In genomic region chr18:69708844-69709243, GRCh38 we compare ENCODE assay signal across 29 cellular contexts.
"Had no signal": no experiment of that assay in that cellular context is flagged by ENCODE, and none has a peak within 500 bp of the region (broad histone marks: within the 10 kb centered on the region; RNA-seq: fewer than 3 reads in every experiment).

No MANE protein-coding gene starts in this region.

- DNase-seq: stimulated activated CD4-positive, alpha-beta T cell treated with anti-CD3 and anti-CD28 coated beads, Interleukin-2, amount 100 ng/mL, for 48 hours; stimulated activated CD4-positive, alpha-beta T cell treated with anti-CD3 and anti-CD28 coated beads, Interleukin-4, amount 100 ng/mL, for 1 hour; stimulated activated CD4-positive, alpha-beta T cell treated with anti-CD3 and anti-CD28 coated beads, Interleukin-4, amount 100 ng/mL, for 24 hours; stimulated activated CD4-positive, alpha-beta T cell treated with anti-CD3 and anti-CD28 coated beads, Interleukin-4, amount 100 ng/mL, for 4 hours; stimulated activated CD8-positive, alpha-beta memory T cell treated with anti-CD3 and anti-CD28 coated beads, Interleukin-4, amount 100 ng/mL, for 48 hours; stimulated activated naive B cell treated with anti-CD40 and anti-IgM and Interleukin-4, amounts not matched to agents 10 μg/mL and 1 μg/mL and 100 μg/mL, for 72 hours; stimulated activated naive CD4-positive, alpha-beta T cell; stimulated activated naive CD4-positive, alpha-beta T cell treated with Interleukin-2 at 50 U/mL for 16 hours; stimulated activated naive CD8-positive, alpha-beta T cell treated with anti-CD3 and anti-CD28 coated beads, Interleukin-15, amount 100 ng/mL, for 72 hours; stimulated activated naive CD8-positive, alpha-beta T cell treated with anti-CD3 and anti-CD28 coated beads, Interleukin-15, Interleukin-2, amounts not matched to agents 100 U/mL and 50 U/mL, for 24 hours; stomach; substantia nigra; testis; thyroid gland; tibial artery; transverse colon; trophoblast cell; upper lobe of left lung; upper lobe of right lung; uterus had no signal

- H3K36me3 Mint-ChIP-seq: stimulated activated effector memory CD8-positive, alpha-beta T cell treated with anti-CD3 and anti-CD28 coated beads, Interleukin-12 subunit alpha, Interleukin-12 subunit beta, amount 100 ng/mL, for 72 hours; stimulated activated memory B cell treated with anti-CD40 and anti-IgM and Interleukin-4, amounts not matched to agents 10 μg/mL and 1 μg/mL and 100 μg/mL, for 72 hours; stimulated activated naive B cell treated with anti-CD40 and anti-IgM and Interleukin-4, amounts not matched to agents 10 μg/mL and 1 μg/mL and 100 μg/mL, for 72 hours; type B pancreatic cell had no signal

- H3K4me3 Mint-ChIP-seq: stimulated activated effector memory CD8-positive, alpha-beta T cell treated with anti-CD3 and anti-CD28 coated beads, Interleukin-12 subunit alpha, Interleukin-12 subunit beta, amount 100 ng/mL, for 72 hours; stimulated activated memory B cell treated with anti-CD40 and anti-IgM and Interleukin-4, amounts not matched to agents 10 μg/mL and 1 μg/mL and 100 μg/mL, for 72 hours; stimulated activated naive B cell treated with anti-CD40 and anti-IgM and Interleukin-4, amounts not matched to agents 10 μg/mL and 1 μg/mL and 100 μg/mL, for 72 hours; stimulated activated naive CD8-positive, alpha-beta T cell treated with anti-CD3 and anti-CD28 coated beads, Interleukin-15, amount 100 ng/mL, for 72 hours; stimulated activated naive CD8-positive, alpha-beta T cell treated with anti-CD3 and anti-CD28 coated beads, Interleukin-15, Interleukin-2, amounts not matched to agents 100 ng/mL and 50 ng/mL, for 24 hours; type B pancreatic cell had no signal

- H3K27ac Mint-ChIP-seq: stimulated activated effector memory CD8-positive, alpha-beta T cell treated with anti-CD3 and anti-CD28 coated beads, Interleukin-12 subunit alpha, Interleukin-12 subunit beta, amount 100 ng/mL, for 72 hours; stimulated activated memory B cell treated with anti-CD40 and anti-IgM and Interleukin-4, amounts not matched to agents 10 μg/mL and 1 μg/mL and 100 μg/mL, for 72 hours; stimulated activated naive B cell treated with anti-CD40 and anti-IgM and Interleukin-4, amounts not matched to agents 10 μg/mL and 1 μg/mL and 100 μg/mL, for 72 hours; stimulated activated naive CD8-positive, alpha-beta T cell treated with anti-CD3 and anti-CD28 coated beads, Interleukin-15, amount 100 ng/mL, for 72 hours; stimulated activated naive CD8-positive, alpha-beta T cell treated with anti-CD3 and anti-CD28 coated beads, Interleukin-15, Interleukin-2, amounts not matched to agents 100 ng/mL and 50 ng/mL, for 24 hours; type B pancreatic cell had no signal

- H3K36me3 ChIP-seq: stomach, suprapubic skin, thoracic aorta, thyroid gland, tibial artery, tibial nerve, transverse colon, upper lobe of left lung, upper lobe of right lung, uterus, vagina had no signal

- H3K4me1 ChIP-seq: stomach, suprapubic skin, testis, thyroid gland, tibial artery, transverse colon, upper lobe of left lung, upper lobe of right lung, uterus, vagina had no signal

- H3K4me1 Mint-ChIP-seq: stimulated activated effector memory CD8-positive, alpha-beta T cell treated with anti-CD3 and anti-CD28 coated beads, Interleukin-12 subunit alpha, Interleukin-12 subunit beta, amount 100 ng/mL, for 72 hours; stimulated activated memory B cell treated with anti-CD40 and anti-IgM and Interleukin-4, amounts not matched to agents 10 μg/mL and 1 μg/mL and 100 μg/mL, for 72 hours; stimulated activated naive B cell treated with anti-CD40 and anti-IgM and Interleukin-4, amounts not matched to agents 10 μg/mL and 1 μg/mL and 100 μg/mL, for 72 hours; stimulated activated naive CD8-positive, alpha-beta T cell treated with anti-CD3 and anti-CD28 coated beads, Interleukin-15, amount 100 ng/mL, for 72 hours had no signal

- H3K9me3 Mint-ChIP-seq: stimulated activated effector memory CD8-positive, alpha-beta T cell treated with anti-CD3 and anti-CD28 coated beads, Interleukin-12 subunit alpha, Interleukin-12 subunit beta, amount 100 ng/mL, for 72 hours; stimulated activated memory B cell treated with anti-CD40 and anti-IgM and Interleukin-4, amounts not matched to agents 10 μg/mL and 1 μg/mL and 100 μg/mL, for 72 hours; stimulated activated naive B cell treated with anti-CD40 and anti-IgM and Interleukin-4, amounts not matched to agents 10 μg/mL and 1 μg/mL and 100 μg/mL, for 72 hours; type B pancreatic cell had no signal

- H3K27me3 Mint-ChIP-seq: stimulated activated memory B cell treated with anti-CD40 and anti-IgM and Interleukin-4, amounts not matched to agents 10 μg/mL and 1 μg/mL and 100 μg/mL, for 72 hours; stimulated activated naive B cell treated with anti-CD40 and anti-IgM and Interleukin-4, amounts not matched to agents 10 μg/mL and 1 μg/mL and 100 μg/mL, for 72 hours; stimulated activated naive CD8-positive, alpha-beta T cell treated with anti-CD3 and anti-CD28 coated beads, Interleukin-15, amount 100 ng/mL, for 72 hours; stimulated activated naive CD8-positive, alpha-beta T cell treated with anti-CD3 and anti-CD28 coated beads, Interleukin-15, Interleukin-2, amounts not matched to agents 100 ng/mL and 50 ng/mL, for 24 hours; type B pancreatic cell had no signal

- H3K4me3 ChIP-seq: stomach, suprapubic skin, testis, thoracic aorta, thyroid gland, tibial artery, tibial nerve, transverse colon, upper lobe of left lung, upper lobe of right lung, uterus, vagina had no signal

- H3K9me3 ChIP-seq: stomach, testis, thoracic aorta, thyroid gland, tibial artery, tibial nerve, transverse colon, upper lobe of left lung, upper lobe of right lung, uterus, vagina had no signal

- H3K27ac ChIP-seq: stomach, suprapubic skin, testis, thoracic aorta, thyroid gland, tibial artery, tibial nerve, transverse colon, upper lobe of left lung, upper lobe of right lung, uterus, vagina had no signal

- FAIRE-seq: urothelium cell line had no signal

- H3K27me3 ChIP-seq: stomach, suprapubic skin, testis, thyroid gland, tibial artery, tibial nerve, transverse colon, upper lobe of left lung, upper lobe of right lung, uterus, vagina had no signal

- ATAC-seq: stimulated activated effector memory CD8-positive, alpha-beta T cell treated with anti-CD3 and anti-CD28 coated beads, Interleukin-12 subunit alpha, Interleukin-12 subunit beta, amount 100 ng/mL, for 72 hours; stimulated activated memory B cell treated with anti-CD40 and anti-IgM and Interleukin-4, amounts not matched to agents 10 μg/mL and 1 μg/mL and 100 μg/mL, for 72 hours; stimulated activated naive B cell treated with anti-CD40 and anti-IgM and Interleukin-4, amounts not matched to agents 10 μg/mL and 1 μg/mL and 100 μg/mL, for 72 hours; stimulated activated naive CD8-positive, alpha-beta T cell treated with anti-CD3 and anti-CD28 coated beads, Interleukin-15, amount 100 ng/mL, for 72 hours; stimulated activated naive CD8-positive, alpha-beta T cell treated with anti-CD3 and anti-CD28 coated beads, Interleukin-15, Interleukin-2, amounts not matched to agents 100 U/mL and 50 U/mL, for 24 hours; upper lobe of right lung had no signal
